In genomic region chr21:31530364-31530763, GRCh38 we compare ENCODE assay signal across 23 cellular contexts.
DNase-seq lines count a peak whose midpoint lies in the region; ATAC-seq, FAIRE-seq and TF ChIP-seq lines count a peak whose summit lies in the region.
"Had no signal": no experiment of that assay in that cellular context is flagged by ENCODE, and none has a peak within 500 bp of the region (broad histone marks: within the 10 kb centered on the region; RNA-seq: fewer than 3 reads in every experiment).

No MANE protein-coding gene starts in this region.

- no peak overlapping the region for H3K4me3 ChIP-seq in mesodermal cell (ENCODE audit: extremely low read depth, insufficient read depth, low read length, poor library complexity, severe bottlenecking)
- H3K4me3 ChIP-seq: breast epithelium, MG63, right atrium auricular region had no signal

- no peak for TF ChIP-seq CTCF in VCaP (conservative IDR thresholded peaks at IDR 0.05)

- no peaks in the 10 kb centered on the region for H3K27me3 Mint-ChIP-seq in activated naive CD8-positive, alpha-beta T cell treated with anti-CD3 and anti-CD28 coated beads, Interleukin-2, amount 10 ng/mL, durations not matched to agents 7 days and 5 days
- no peaks in the 10 kb centered on the region for H3K27me3 Mint-ChIP-seq in activated naive CD8-positive, alpha-beta T cell treated with anti-CD3 and anti-CD28 coated beads for 36 hours
- H3K27me3 Mint-ChIP-seq: IgD-negative memory B cell had no signal

- no peaks in the 10 kb centered on the region for H3K9me3 Mint-ChIP-seq in activated naive CD8-positive, alpha-beta T cell treated with anti-CD3 and anti-CD28 coated beads, Interleukin-2, amount 10 ng/mL, durations not matched to agents 7 days and 5 days
- no peaks in the 10 kb centered on the region for H3K9me3 Mint-ChIP-seq in activated naive CD8-positive, alpha-beta T cell treated with anti-CD3 and anti-CD28 coated beads for 36 hours
- H3K9me3 Mint-ChIP-seq: IgD-negative memory B cell had no signal

- no peak for DNase-seq in activated naive CD8-positive, alpha-beta T cell treated with anti-CD3 and anti-CD28 coated beads, Interleukin-2, amount 10 ng/mL, durations not matched to agents 7 days and 5 days
- DNase-seq in activated naive CD8-positive, alpha-beta T cell treated with anti-CD3 and anti-CD28 coated beads for 36 hours: no peak
- DNase-seq in Ammon's horn (ENCODE audit: low spot score) (no peak), urothelium cell line (ENCODE audit: low spot score) (no peak), DMS79 (lab: John Stamatoyannopoulos, UW) (no peak), DMS53 treated with DMSO at 0.1 percent for 48 hours (lab: John Stamatoyannopoulos, UW; ENCODE audit: unreplicated experiment) (no peak)
- DNase-seq: activated CD4-positive, alpha-beta T cell treated with anti-CD3 and anti-CD28 coated beads, Interleukin-2, amount 50 U/mL, for 48 hours; activated CD4-positive, CD25-positive, alpha-beta regulatory T cell; activated CD8-positive, alpha-beta memory T cell treated with anti-CD3 and anti-CD28 coated beads, Interleukin-2, amount 50 U/mL, for 48 hours; activated effector memory CD4-positive, alpha-beta T cell treated with Interleukin-2 at 50 U/mL for 16 hours; cortex of kidney; glutamatergic neuron; MG63; stimulated activated CD8-positive, alpha-beta memory T cell treated with anti-CD3 and anti-CD28 coated beads, Interleukin-4, amount 100 ng/mL, for 48 hours had no signal

- H3K36me3 Mint-ChIP-seq in activated naive CD8-positive, alpha-beta T cell treated with anti-CD3 and anti-CD28 coated beads, Interleukin-2, amount 10 ng/mL, durations not matched to agents 7 days and 5 days: peaks cover 4% of the 10 kb centered on the region
- H3K36me3 Mint-ChIP-seq in activated naive CD8-positive, alpha-beta T cell treated with anti-CD3 and anti-CD28 coated beads for 36 hours: no peaks in the 10 kb centered on the region

- no peak for FAIRE-seq in urothelium cell line (lab: Jason Lieb, UNC)
- FAIRE-seq: endometrium, G401.6 had no signal

- peaks cover 16% of the 10 kb centered on the region for H3K4me1 Mint-ChIP-seq in activated naive CD8-positive, alpha-beta T cell treated with anti-CD3 and anti-CD28 coated beads, Interleukin-2, amount 10 ng/mL, durations not matched to agents 7 days and 5 days
- peaks cover 4% of the 10 kb centered on the region for H3K4me1 Mint-ChIP-seq in activated naive CD8-positive, alpha-beta T cell treated with anti-CD3 and anti-CD28 coated beads for 36 hours

- peak overlapping the region; percentile 35 for H3K27ac Mint-ChIP-seq in activated naive CD8-positive, alpha-beta T cell treated with anti-CD3 and anti-CD28 coated beads, Interleukin-2, amount 10 ng/mL, durations not matched to agents 7 days and 5 days
- no peak overlapping the region for H3K27ac Mint-ChIP-seq in activated naive CD8-positive, alpha-beta T cell treated with anti-CD3 and anti-CD28 coated beads for 36 hours

- POLR2A ChIA-PET in activated naive CD8-positive, alpha-beta T cell treated with anti-CD3 and anti-CD28 coated beads, Interleukin-2, amount 10 ng/mL, durations not matched to agents 7 days and 5 days (lab: Charles Lee): no interaction called here

- 92% methylated on average over 8 to 9 of the region's 9 CpGs for WGBS in mesodermal cell (ENCODE audit: insufficient coverage in 2 of 2), 2 experiments

- H3K4me1 ChIP-seq in mesodermal cell (ENCODE audit: control insufficient read depth, insufficient read depth, low read length, poor library complexity, severe bottlenecking): peaks cover 47% of the 10 kb centered on the region
- H3K4me1 ChIP-seq: right atrium auricular region had no signal

- H3K9me3 ChIP-seq in mesodermal cell (ENCODE audit: control insufficient read depth, low read length): no peaks in the 10 kb centered on the region
- H3K9me3 ChIP-seq: breast epithelium, MG63, right atrium auricular region had no signal

- H3K36me3 ChIP-seq in mesodermal cell (ENCODE audit: control insufficient read depth, insufficient read depth, low read length): no peaks in the 10 kb centered on the region
- H3K36me3 ChIP-seq: breast epithelium, MG63, right atrium auricular region had no signal

- H3K27ac ChIP-seq in VCaP (peak overlapping the region; percentile 98), mesodermal cell (ENCODE audit: low read depth, low read length, severe bottlenecking) (peak overlapping the region; percentile 57)
- H3K27ac ChIP-seq: right atrium auricular region, RWPE1 had no signal

- ATAC-seq in activated naive CD8-positive, alpha-beta T cell treated with anti-CD3 and anti-CD28 coated beads, Interleukin-2, amount 10 ng/mL, durations not matched to agents 7 days and 5 days (ENCODE audit: low read depth): no peak
- ATAC-seq: HCT116 had no signal

- no peak overlapping the region for H3K4me3 Mint-ChIP-seq in activated naive CD8-positive, alpha-beta T cell treated with anti-CD3 and anti-CD28 coated beads, Interleukin-2, amount 10 ng/mL, durations not matched to agents 7 days and 5 days
- no peak overlapping the region for H3K4me3 Mint-ChIP-seq in activated naive CD8-positive, alpha-beta T cell treated with anti-CD3 and anti-CD28 coated beads for 36 hours
